26 cellular contexts compared by ENCODE assay signal in genomic region chr17:37255434-37255833, GRCh38.
"Had no signal": no experiment of that assay in that cellular context is flagged by ENCODE, and none has a peak within 500 bp of the region (broad histone marks: within the 10 kb centered on the region; RNA-seq: fewer than 3 reads in every experiment).

No MANE protein-coding gene starts in this region.

- DNase-seq: cerebellar nuclear complex; dorsolateral prefrontal cortex; effector CD4-positive, alpha-beta T cell; foreskin fibroblast; gastrocnemius medialis; heart left ventricle; left cardiac atrium; left ventricle myocardium superior; lower lobe of right lung; naive B cell; right cardiac atrium; spleen; stimulated activated CD4-positive, alpha-beta T cell treated with anti-CD3 and anti-CD28 coated beads, Interleukin-4, amount 100 ng/mL, for 4 hours; stimulated activated naive CD8-positive, alpha-beta T cell treated with anti-CD3 and anti-CD28 coated beads, Interleukin-15, Interleukin-2, amounts not matched to agents 100 U/mL and 50 U/mL, for 24 hours; substantia nigra; upper lobe of left lung; uterus had no signal

- H3K27ac ChIP-seq: dorsolateral prefrontal cortex, gastrocnemius medialis, heart left ventricle, lower lobe of right lung, parathyroid adenoma, prostate gland, skin epidermis, spleen, thoracic aorta, tibial nerve, upper lobe of left lung, uterus had no signal

- H3K4me1 ChIP-seq: heart left ventricle, lower lobe of right lung, prostate gland, spleen, uterus had no signal

- FAIRE-seq: colon, islet of Langerhans had no signal

- H3K36me3 ChIP-seq: uterus had no signal

- ATAC-seq: gastrocnemius medialis; heart left ventricle; left cardiac atrium; left ventricle myocardium superior; lower lobe of right lung; natural killer cell treated with Interleukin-12 subunit alpha and Interleukin-12 subunit beta and Interleukin-15 and Interleukin-18, amount 100 ng/mL, for 72 hours; right cardiac atrium; stimulated activated memory B cell treated with anti-CD40 and anti-IgM and Interleukin-4, amounts not matched to agents 10 μg/mL and 1 μg/mL and 100 μg/mL, for 72 hours; stimulated activated naive CD8-positive, alpha-beta T cell treated with anti-CD3 and anti-CD28 coated beads, Interleukin-15, Interleukin-2, amounts not matched to agents 100 U/mL and 50 U/mL, for 24 hours had no signal

- H3K4me3 ChIP-seq: dorsolateral prefrontal cortex, gastrocnemius medialis, heart left ventricle, lower lobe of right lung, prostate gland, skin epidermis, spleen, thoracic aorta, tibial nerve, upper lobe of left lung, uterus had no signal

- H3K27me3 ChIP-seq: dorsolateral prefrontal cortex, gastrocnemius medialis, heart left ventricle, spleen, tibial nerve, upper lobe of left lung, uterus had no signal

- H3K9me3 ChIP-seq: gastrocnemius medialis, heart left ventricle, lower lobe of right lung, prostate gland, spleen, thoracic aorta, tibial nerve, upper lobe of left lung, uterus had no signal
